8 cellular contexts compared by ENCODE assay signal in the genomic region with DNA sequence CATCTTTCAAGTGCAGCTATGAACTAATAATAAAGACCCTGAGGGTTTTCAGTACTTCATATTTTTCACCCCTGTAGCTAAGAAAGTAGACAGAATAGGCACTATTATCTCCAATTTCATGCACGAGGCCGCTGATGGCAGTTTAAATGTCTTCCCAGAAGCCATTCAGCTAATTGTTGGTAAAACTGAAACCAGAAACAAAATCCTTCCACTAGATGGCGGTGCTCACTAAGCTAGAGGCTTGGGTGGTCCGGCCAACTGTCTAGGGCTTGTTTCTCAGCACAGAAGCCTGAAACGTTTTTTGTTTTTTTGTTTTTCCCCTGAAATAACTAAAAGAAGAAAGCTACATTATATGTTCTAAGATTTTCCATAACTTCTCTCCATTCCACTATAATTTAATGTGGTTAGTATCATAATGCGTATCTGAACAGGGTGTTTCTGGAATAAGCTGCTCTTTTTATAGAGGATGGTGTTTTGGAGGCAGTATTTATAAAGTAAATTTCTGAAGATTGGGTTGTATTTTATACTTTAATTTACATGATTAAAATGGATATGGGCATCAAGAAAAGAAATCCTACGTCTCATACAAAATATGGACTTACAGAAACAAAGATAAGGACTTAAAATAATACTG.
DNase-seq lines count a peak whose midpoint lies in the region; ATAC-seq and TF ChIP-seq lines count a peak whose summit lies in the region.

No MANE protein-coding gene starts in this region.

- no peaks in the 10 kb centered on the region for H3K27me3 ChIP-seq in CD8-positive, alpha-beta T cell (ENCODE audit: insufficient read depth, low read length)
- H3K27me3 ChIP-seq in liver (ENCODE audit: control insufficient read depth in 4 of 4, insufficient read depth in 4 of 4, low read length in 3 of 4) = no peaks in the 10 kb centered on the region

- ATAC-seq in CD8-positive, alpha-beta T cell = peak; percentile 51
- ATAC-seq in GM19351 (IDR thresholded peaks at IDR 0.05; ENCODE audit: unreplicated experiment) (peak; percentile 84), HG03378 (IDR thresholded peaks at IDR 0.05; ENCODE audit: unreplicated experiment) (peak; percentile 86)

- H3K27me3 Mint-ChIP-seq in CD8-positive, alpha-beta T cell (ENCODE audit: low read depth) = peaks cover 5% of the 10 kb centered on the region

- H3K4me1 Mint-ChIP-seq in CD8-positive, alpha-beta T cell (ENCODE audit: low read depth) = peaks cover 9% of the 10 kb centered on the region

- no peaks in the 10 kb centered on the region for H3K9me3 ChIP-seq in CD8-positive, alpha-beta T cell (ENCODE audit: low read length)
- no peaks in the 10 kb centered on the region for H3K9me3 ChIP-seq in liver (ENCODE audit: control insufficient read depth in 4 of 4, low read length in 3 of 4)

- no peaks in the 10 kb centered on the region for H3K4me1 ChIP-seq in CD8-positive, alpha-beta T cell (ENCODE audit: insufficient read depth, low read length)
- peaks cover 0 to 10% (median 4%) of the 10 kb centered on the region in 4 donors for H3K4me1 ChIP-seq in liver (ENCODE audit: control insufficient read depth in 4 of 4, insufficient read depth in 4 of 4, low read length in 3 of 4)

- peak; percentile 94 for TF ChIP-seq CTCF in CD8-positive, alpha-beta T cell (IDR thresholded peaks at IDR 0.05)
- TF ChIP-seq CTCF in choroid plexus epithelial cell (conservative IDR thresholded peaks at IDR 0.05; ENCODE audit: low read depth, low read length) = peak; percentile 93
- TF ChIP-seq CTCF in liver (IDR thresholded peaks at IDR 0.05; ENCODE audit: low read depth, low read length, missing input control) = peak; percentile 80

- no peak overlapping the region for H3K27ac ChIP-seq in CD8-positive, alpha-beta T cell (ENCODE audit: low read depth, low read length)
- no peak overlapping the region for H3K27ac ChIP-seq in liver (ENCODE audit: low read depth in 1 of 2, low read length in 2 of 2)

- H3K36me3 Mint-ChIP-seq in CD8-positive, alpha-beta T cell = no peaks in the 10 kb centered on the region

- H3K9me3 Mint-ChIP-seq in CD8-positive, alpha-beta T cell = no peaks in the 10 kb centered on the region

- peak overlapping the region; percentile 26 for H3K4me3 Mint-ChIP-seq in CD8-positive, alpha-beta T cell

- peak; percentile 93 to 97 for TF ChIP-seq RAD21 in liver (IDR thresholded peaks at IDR 0.05)

- peak; percentile 12 to 67 (median 42) for DNase-seq in CD8-positive, alpha-beta T cell
- DNase-seq in NCI-H345 (lab: John Stamatoyannopoulos, UW) = peak; percentile 74
- DNase-seq in activated CD4-positive, CD25-positive, alpha-beta regulatory T cell treated with anti-CD3 and anti-CD28 coated beads, Interleukin-2, amount 50 U/mL, for 72 hours = peak; percentile 34
- peak; percentile 89 for DNase-seq in choroid plexus epithelial cell (ENCODE audit: low read depth)
- DNase-seq in stimulated activated CD4-positive, alpha-beta T cell treated with anti-CD3 and anti-CD28 coated beads, TNF-alpha, amount 100 ng/mL, for 24 hours (ENCODE audit: low read depth in 3 of 3) = peak; percentile 12 to 27 (median 20)

- H3K27ac Mint-ChIP-seq in CD8-positive, alpha-beta T cell = no peak overlapping the region

- WGBS in liver = 27% methylated on average over 7 of the region's 7 CpGs

- CTCF ChIA-PET in CD8-positive, alpha-beta T cell (lab: Charles Lee) = interaction anchor here (0.6 to 3.1 kb wide), 23 partner anchors 8 to 1484 kb away, joined by 3 to 44 read pairs (median 3); partner anchors contain the start of gene SYT4

- H3K9ac ChIP-seq in liver (ENCODE audit: low read depth in 1 of 2, low read length in 2 of 2) = no peak overlapping the region

- POLR2A ChIA-PET in CD8-positive, alpha-beta T cell (lab: Charles Lee) = no interaction called here

- H3K4me3 ChIP-seq in CD8-positive, alpha-beta T cell (ENCODE audit: low read depth, low read length) = no peak overlapping the region
- H3K4me3 ChIP-seq in choroid plexus epithelial cell (ENCODE audit: low read depth, low read length) (no peak overlapping the region), liver (ENCODE audit: low read depth in 1 of 3, low read length in 3 of 3) (no peak overlapping the region)

- intact Hi-C loops in CD8-positive, alpha-beta T cell (cut with DNase I, micrococcal nuclease) = loop anchor here (1.0 to 5.0 kb wide), 4 partner anchors 160 to 1473 kb away; no protein-coding TSS in a partner anchor

- H3K36me3 ChIP-seq in CD8-positive, alpha-beta T cell (ENCODE audit: insufficient read depth, low read length) = no peaks in the 10 kb centered on the region
- H3K36me3 ChIP-seq in liver (ENCODE audit: control insufficient read depth in 4 of 4, insufficient read depth in 3 of 4, low read depth in 1 of 4, low read length in 3 of 4) = no peaks in the 10 kb centered on the region

TF ChIP-seq in liver, 16 proteins besides CTCF, POLR2A, EP300 and RAD21:
- TF ChIP-seq FOXA2 (IDR thresholded peaks at IDR 0.05) = no peak
- TF ChIP-seq NR2F2 (IDR thresholded peaks at IDR 0.05) = no peak
- peak; percentile 76 for TF ChIP-seq YY1 (IDR thresholded peaks at IDR 0.05)
- TF ChIP-seq, protein P1, sequence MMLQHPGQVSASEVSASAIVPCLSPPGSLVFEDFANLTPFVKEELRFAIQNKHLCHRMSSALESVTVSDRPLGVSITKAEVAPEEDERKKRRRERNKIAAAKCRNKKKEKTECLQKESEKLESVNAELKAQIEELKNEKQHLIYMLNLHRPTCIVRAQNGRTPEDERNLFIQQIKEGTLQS (IDR thresholded peaks at IDR 0.05) = no peak
- TF ChIP-seq RXRA (IDR thresholded peaks at IDR 0.05) = peak in 1 of 2 donors; percentile 25
- no peak for TF ChIP-seq FOXA1 (IDR thresholded peaks at IDR 0.05)
- TF ChIP-seq, protein P2, sequence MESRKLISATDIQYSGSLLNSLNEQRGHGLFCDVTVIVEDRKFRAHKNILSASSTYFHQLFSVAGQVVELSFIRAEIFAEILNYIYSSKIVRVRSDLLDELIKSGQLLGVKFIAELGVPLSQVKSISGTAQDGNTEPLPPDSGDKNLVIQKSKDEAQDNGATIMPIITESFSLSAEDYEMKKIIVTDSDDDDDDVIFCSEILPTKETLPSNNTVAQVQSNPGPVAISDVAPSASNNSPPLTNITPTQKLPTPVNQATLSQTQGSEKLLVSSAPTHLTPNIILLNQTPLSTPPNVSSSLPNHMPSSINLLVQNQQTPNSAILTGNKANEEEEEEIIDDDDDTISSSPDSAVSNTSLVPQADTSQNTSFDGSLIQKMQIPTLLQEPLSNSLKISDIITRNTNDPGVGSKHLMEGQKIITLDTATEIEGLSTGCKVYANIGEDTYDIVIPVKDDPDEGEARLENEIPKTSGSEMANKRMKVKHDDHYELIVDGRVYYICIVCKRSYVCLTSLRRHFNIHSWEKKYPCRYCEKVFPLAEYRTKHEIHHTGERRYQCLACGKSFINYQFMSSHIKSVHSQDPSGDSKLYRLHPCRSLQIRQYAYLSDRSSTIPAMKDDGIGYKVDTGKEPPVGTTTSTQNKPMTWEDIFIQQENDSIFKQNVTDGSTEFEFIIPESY (IDR thresholded peaks at IDR 0.05) = no peak
- TF ChIP-seq EGR1 (IDR thresholded peaks at IDR 0.05; ENCODE audit: low read depth in 2 of 2) = no peak
- no peak for TF ChIP-seq REST (IDR thresholded peaks at IDR 0.05)
- no peak for TF ChIP-seq TAF1 (conservative IDR thresholded peaks at IDR 0.05)
- no peak for TF ChIP-seq HNF4G (IDR thresholded peaks at IDR 0.05)
- no peak for TF ChIP-seq JUND (IDR thresholded peaks at IDR 0.05)
- TF ChIP-seq, protein P3, sequence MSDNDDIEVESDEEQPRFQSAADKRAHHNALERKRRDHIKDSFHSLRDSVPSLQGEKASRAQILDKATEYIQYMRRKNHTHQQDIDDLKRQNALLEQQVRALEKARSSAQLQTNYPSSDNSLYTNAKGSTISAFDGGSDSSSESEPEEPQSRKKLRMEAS (IDR thresholded peaks at IDR 0.05) = peak; percentile 14
- no peak for TF ChIP-seq SP1 (IDR thresholded peaks at IDR 0.05)
- no peak for TF ChIP-seq HNF4A (conservative IDR thresholded peaks at IDR 0.05)
- TF ChIP-seq GABPA (IDR thresholded peaks at IDR 0.05 in 1 of 2, conservative IDR thresholded peaks at IDR 0.05 in 1 of 2) = no peak

Comparison
In these comparisons a context has a peak if more than half of its experiments do, and no peak if none do; other contexts are left out.
1. DNase-seq: peak in every context shown above with its lines; median percentile 89 in choroid plexus epithelial cell; 74 in NCI-H345; 42 in CD8-positive, alpha-beta T cell; 34 in activated CD4-positive, CD25-positive, alpha-beta regulatory T cell treated with anti-CD3 and anti-CD28 coated beads, Interleukin-2, amount 50 U/mL, for 72 hours; 20 in stimulated activated CD4-positive, alpha-beta T cell treated with anti-CD3 and anti-CD28 coated beads, TNF-alpha, amount 100 ng/mL, for 24 hours.